Comparison of ENCODE assay signal across 39 cellular contexts in genomic region chr14:62130441-62130840, GRCh38.
"Had no signal": no experiment of that assay in that cellular context is flagged by ENCODE, and none has a peak within 500 bp of the region (broad histone marks: within the 10 kb centered on the region; RNA-seq: fewer than 3 reads in every experiment).

No MANE protein-coding gene starts in this region.

- H3K36me3 Mint-ChIP-seq: activated naive CD4-positive, alpha-beta T cell treated with anti-CD3 and anti-CD28 coated beads, Interleukin-2, amount 50 U/mL, for 24 hours; activated naive CD4-positive, alpha-beta T cell treated with anti-CD3 and anti-CD28 coated beads, Interleukin-2, amount 50 U/mL, for 72 hours; activated naive CD8-positive, alpha-beta T cell; activated naive CD8-positive, alpha-beta T cell treated with anti-CD3 and anti-CD28 coated beads for 36 hours; activated naive CD8-positive, alpha-beta T cell treated with anti-CD3 and anti-CD28 coated beads, Interleukin-2, amount 10 ng/mL, durations not matched to agents 7 days and 5 days; brain had no signal

- DNase-seq: activated effector memory CD4-positive, alpha-beta T cell treated with anti-CD3 and anti-CD28 coated beads, Interleukin-2, amount 50 U/mL, for 16 hours; activated effector memory CD4-positive, alpha-beta T cell treated with Interleukin-2 at 50 U/mL for 16 hours; activated gamma-delta T cell; activated gamma-delta T cell treated with Interleukin-2 at 50 U/mL for 16 hours; activated naive CD4-positive, alpha-beta T cell; activated naive CD4-positive, alpha-beta T cell treated with anti-CD3 and anti-CD28 coated beads for 36 hours; activated naive CD4-positive, alpha-beta T cell treated with anti-CD3 and anti-CD28 coated beads, Interleukin-2, amount 50 U/mL, for 16 hours; activated naive CD4-positive, alpha-beta T cell treated with Interleukin-2 at 50 U/mL for 16 hours; activated naive CD8-positive, alpha-beta T cell treated with anti-CD3 and anti-CD28 coated beads for 36 hours; activated naive CD8-positive, alpha-beta T cell treated with anti-CD3 and anti-CD28 coated beads, Interleukin-2, amount 10 ng/mL, durations not matched to agents 7 days and 5 days; activated naive CD8-positive, alpha-beta T cell treated with anti-CD3 and anti-CD28 coated beads, Interleukin-2, amount 50 U/mL, for 24 hours; activated T-cell treated with anti-CD3 and anti-CD28 coated beads, Interleukin-2, amount 50 U/mL, for 1 hour; activated T-cell treated with anti-CD3 and anti-CD28 coated beads, Interleukin-2, amount 50 U/mL, for 24 hours; activated T-cell treated with anti-CD3 and anti-CD28 coated beads, Interleukin-2, amount 50 U/mL, for 4 hours; activated T-cell treated with anti-CD3 and anti-CD28 coated beads, Interleukin-2, amount 50 U/mL, for 48 hours; activated T-cell treated with anti-CD3 and anti-CD28 coated beads, Interleukin-2, amount 50 U/mL, for 72 hours; adrenal gland; amniotic stem cell; amygdala; anterior cingulate cortex; aorta; body of pancreas; brain microvascular endothelial cell; caudate nucleus; central memory CD4-positive, alpha-beta T cell; cerebellar nuclear complex had no signal

- H3K9me3 ChIP-seq: adrenal gland, ascending aorta, body of pancreas, breast epithelium had no signal

- H3K4me1 ChIP-seq: adrenal gland, ascending aorta, body of pancreas, breast epithelium had no signal

- ATAC-seq: activated naive CD4-positive, alpha-beta T cell treated with anti-CD3 and anti-CD28 coated beads, Interleukin-2, amount 50 U/mL, for 72 hours; activated naive CD8-positive, alpha-beta T cell treated with anti-CD3 and anti-CD28 coated beads, Interleukin-2, amount 50 U/mL, for 24 hours; activated T-cell treated with anti-CD3 and anti-CD28 coated beads, Interleukin-2, amount 50 U/mL, for 4 hours; activated T-cell treated with anti-CD3 and anti-CD28 coated beads, Interleukin-2, amount 50 U/mL, for 72 hours; activated T-helper 17 cell treated with anti-CD3 and anti-CD28 coated beads, Interleukin-2, amount 50 U/mL, for 72 hours; body of pancreas had no signal

- H3K9me3 Mint-ChIP-seq: activated naive CD4-positive, alpha-beta T cell treated with anti-CD3 and anti-CD28 coated beads for 36 hours; activated naive CD4-positive, alpha-beta T cell treated with anti-CD3 and anti-CD28 coated beads, Interleukin-2, amount 50 U/mL, for 24 hours; activated naive CD4-positive, alpha-beta T cell treated with anti-CD3 and anti-CD28 coated beads, Interleukin-2, amount 50 U/mL, for 72 hours; activated naive CD8-positive, alpha-beta T cell treated with anti-CD3 and anti-CD28 coated beads for 36 hours; activated naive CD8-positive, alpha-beta T cell treated with anti-CD3 and anti-CD28 coated beads, Interleukin-2, amount 50 U/mL, for 24 hours; activated T-cell treated with anti-CD3 and anti-CD28 coated beads, Interleukin-2, amount 50 U/mL, for 24 hours; activated T-cell treated with anti-CD3 and anti-CD28 coated beads, Interleukin-2, amount 50 U/mL, for 4 hours; activated T-cell treated with anti-CD3 and anti-CD28 coated beads, Interleukin-2, amount 50 U/mL, for 72 hours; activated T-helper 1 cell treated with anti-CD3 and anti-CD28 coated beads, Interleukin-12 subunit alpha, Interleukin-12 subunit beta, Interleukin-2, Interleukin-4 antibody, amounts not matched to agents 30 ng/mL and 10 ng/mL and 1 ng/mL, durations not matched to agents 14 hours and 24 hours and 36 hours; activated T-helper 17 cell treated with anti-CD3 and anti-CD28 coated beads, Interleukin-2, amount 50 U/mL, for 72 hours; activated T-helper 2 cell treated with anti-CD3 and anti-CD28 coated beads, Interferon-gamma antibody, Interleukin-2, Interleukin-4, amounts not matched to agents 10 μg/mL and 5 μg/mL and 100 μg/mL, durations not matched to agents 14 hours and 24 hours and 36 hours; brain; central memory CD8-positive, alpha-beta T cell had no signal

- H3K4me3 ChIP-seq: adrenal gland, ascending aorta, body of pancreas, breast epithelium, cardiac muscle cell had no signal

- H3K4me1 Mint-ChIP-seq: activated naive CD4-positive, alpha-beta T cell treated with anti-CD3 and anti-CD28 coated beads, Interleukin-2, amount 50 U/mL, for 24 hours; activated naive CD8-positive, alpha-beta T cell treated with anti-CD3 and anti-CD28 coated beads for 36 hours; activated naive CD8-positive, alpha-beta T cell treated with anti-CD3 and anti-CD28 coated beads, Interleukin-2, amount 10 ng/mL, durations not matched to agents 7 days and 5 days; activated naive CD8-positive, alpha-beta T cell treated with anti-CD3 and anti-CD28 coated beads, Interleukin-2, amount 50 U/mL, for 24 hours; activated T-helper 17 cell treated with anti-CD3 and anti-CD28 coated beads, Interleukin-2, amount 50 U/mL, for 72 hours; central memory CD8-positive, alpha-beta T cell had no signal

- H3K27ac Mint-ChIP-seq: activated naive CD4-positive, alpha-beta T cell treated with anti-CD3 and anti-CD28 coated beads for 36 hours; activated naive CD4-positive, alpha-beta T cell treated with anti-CD3 and anti-CD28 coated beads, Interleukin-2, amount 50 U/mL, for 72 hours; activated naive CD8-positive, alpha-beta T cell; activated naive CD8-positive, alpha-beta T cell treated with anti-CD3 and anti-CD28 coated beads for 36 hours; activated naive CD8-positive, alpha-beta T cell treated with anti-CD3 and anti-CD28 coated beads, Interleukin-2, amount 10 ng/mL, durations not matched to agents 7 days and 5 days; activated naive CD8-positive, alpha-beta T cell treated with anti-CD3 and anti-CD28 coated beads, Interleukin-2, amount 50 U/mL, for 24 hours; activated T-cell treated with anti-CD3 and anti-CD28 coated beads, Interleukin-2, amount 50 U/mL, for 24 hours; activated T-cell treated with anti-CD3 and anti-CD28 coated beads, Interleukin-2, amount 50 U/mL, for 72 hours; activated T-helper 1 cell treated with anti-CD3 and anti-CD28 coated beads, Interleukin-12 subunit alpha, Interleukin-12 subunit beta, Interleukin-2, Interleukin-4 antibody, amounts not matched to agents 30 ng/mL and 10 ng/mL and 1 ng/mL, durations not matched to agents 14 hours and 24 hours and 36 hours; activated T-helper 17 cell treated with anti-CD3 and anti-CD28 coated beads, Interleukin-2, amount 50 U/mL, for 72 hours; activated T-helper 2 cell treated with anti-CD3 and anti-CD28 coated beads, Interferon-gamma antibody, Interleukin-2, Interleukin-4, amounts not matched to agents 10 μg/mL and 5 μg/mL and 100 μg/mL, durations not matched to agents 14 hours and 24 hours and 36 hours; brain had no signal

- H3K4me3 Mint-ChIP-seq: activated naive CD4-positive, alpha-beta T cell treated with anti-CD3 and anti-CD28 coated beads for 36 hours; activated naive CD4-positive, alpha-beta T cell treated with anti-CD3 and anti-CD28 coated beads, Interleukin-2, amount 50 U/mL, for 24 hours; activated naive CD8-positive, alpha-beta T cell; activated naive CD8-positive, alpha-beta T cell treated with anti-CD3 and anti-CD28 coated beads for 36 hours; activated naive CD8-positive, alpha-beta T cell treated with anti-CD3 and anti-CD28 coated beads, Interleukin-2, amount 10 ng/mL, durations not matched to agents 7 days and 5 days; activated naive CD8-positive, alpha-beta T cell treated with anti-CD3 and anti-CD28 coated beads, Interleukin-2, amount 50 U/mL, for 24 hours; activated T-cell treated with anti-CD3 and anti-CD28 coated beads, Interleukin-2, amount 50 U/mL, for 24 hours; activated T-cell treated with anti-CD3 and anti-CD28 coated beads, Interleukin-2, amount 50 U/mL, for 4 hours; activated T-cell treated with anti-CD3 and anti-CD28 coated beads, Interleukin-2, amount 50 U/mL, for 72 hours; activated T-helper 1 cell treated with anti-CD3 and anti-CD28 coated beads, Interleukin-12 subunit alpha, Interleukin-12 subunit beta, Interleukin-2, Interleukin-4 antibody, amounts not matched to agents 30 ng/mL and 10 ng/mL and 1 ng/mL, durations not matched to agents 14 hours and 24 hours and 36 hours; activated T-helper 17 cell treated with anti-CD3 and anti-CD28 coated beads, Interleukin-2, amount 50 U/mL, for 72 hours; brain; central memory CD8-positive, alpha-beta T cell had no signal

- FAIRE-seq: astrocyte, bronchial epithelial cell had no signal

- H3K27ac ChIP-seq: adrenal gland, ascending aorta, body of pancreas, brain microvascular endothelial cell, breast epithelium, cardiac muscle cell had no signal

- H3K27me3 ChIP-seq: ascending aorta, body of pancreas had no signal

- H3K36me3 ChIP-seq: adrenal gland, ascending aorta, brain microvascular endothelial cell, breast epithelium, cardiac muscle cell had no signal
